ENCODE assay signal across 1 cellular context in the genomic region with DNA sequence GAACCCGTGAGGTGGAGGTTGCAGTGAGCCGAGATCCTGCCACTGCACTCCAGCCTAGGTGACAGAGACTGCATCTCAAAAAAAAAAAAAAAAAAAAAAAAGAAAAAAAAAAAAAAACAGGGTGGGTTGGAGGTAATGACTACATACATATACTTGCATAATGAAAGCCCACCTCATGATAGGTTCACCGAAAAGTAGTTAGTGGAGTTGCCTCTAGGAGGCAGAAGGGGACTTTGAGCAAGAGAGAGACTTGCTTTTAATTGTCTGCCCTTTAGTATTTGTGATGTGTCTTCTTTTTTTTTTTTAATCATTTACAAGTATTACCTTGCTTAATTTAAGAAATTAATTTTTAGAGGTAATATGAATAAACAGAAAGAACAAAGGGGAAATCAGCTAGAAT.
TF ChIP-seq lines count a peak whose summit lies in the region.

No MANE protein-coding gene starts in this region.

TF ChIP-seq in GM23338, 12 proteins besides CTCF, POLR2A, EP300 and RAD21 (continued from another document):
- TF ChIP-seq, protein P1, sequence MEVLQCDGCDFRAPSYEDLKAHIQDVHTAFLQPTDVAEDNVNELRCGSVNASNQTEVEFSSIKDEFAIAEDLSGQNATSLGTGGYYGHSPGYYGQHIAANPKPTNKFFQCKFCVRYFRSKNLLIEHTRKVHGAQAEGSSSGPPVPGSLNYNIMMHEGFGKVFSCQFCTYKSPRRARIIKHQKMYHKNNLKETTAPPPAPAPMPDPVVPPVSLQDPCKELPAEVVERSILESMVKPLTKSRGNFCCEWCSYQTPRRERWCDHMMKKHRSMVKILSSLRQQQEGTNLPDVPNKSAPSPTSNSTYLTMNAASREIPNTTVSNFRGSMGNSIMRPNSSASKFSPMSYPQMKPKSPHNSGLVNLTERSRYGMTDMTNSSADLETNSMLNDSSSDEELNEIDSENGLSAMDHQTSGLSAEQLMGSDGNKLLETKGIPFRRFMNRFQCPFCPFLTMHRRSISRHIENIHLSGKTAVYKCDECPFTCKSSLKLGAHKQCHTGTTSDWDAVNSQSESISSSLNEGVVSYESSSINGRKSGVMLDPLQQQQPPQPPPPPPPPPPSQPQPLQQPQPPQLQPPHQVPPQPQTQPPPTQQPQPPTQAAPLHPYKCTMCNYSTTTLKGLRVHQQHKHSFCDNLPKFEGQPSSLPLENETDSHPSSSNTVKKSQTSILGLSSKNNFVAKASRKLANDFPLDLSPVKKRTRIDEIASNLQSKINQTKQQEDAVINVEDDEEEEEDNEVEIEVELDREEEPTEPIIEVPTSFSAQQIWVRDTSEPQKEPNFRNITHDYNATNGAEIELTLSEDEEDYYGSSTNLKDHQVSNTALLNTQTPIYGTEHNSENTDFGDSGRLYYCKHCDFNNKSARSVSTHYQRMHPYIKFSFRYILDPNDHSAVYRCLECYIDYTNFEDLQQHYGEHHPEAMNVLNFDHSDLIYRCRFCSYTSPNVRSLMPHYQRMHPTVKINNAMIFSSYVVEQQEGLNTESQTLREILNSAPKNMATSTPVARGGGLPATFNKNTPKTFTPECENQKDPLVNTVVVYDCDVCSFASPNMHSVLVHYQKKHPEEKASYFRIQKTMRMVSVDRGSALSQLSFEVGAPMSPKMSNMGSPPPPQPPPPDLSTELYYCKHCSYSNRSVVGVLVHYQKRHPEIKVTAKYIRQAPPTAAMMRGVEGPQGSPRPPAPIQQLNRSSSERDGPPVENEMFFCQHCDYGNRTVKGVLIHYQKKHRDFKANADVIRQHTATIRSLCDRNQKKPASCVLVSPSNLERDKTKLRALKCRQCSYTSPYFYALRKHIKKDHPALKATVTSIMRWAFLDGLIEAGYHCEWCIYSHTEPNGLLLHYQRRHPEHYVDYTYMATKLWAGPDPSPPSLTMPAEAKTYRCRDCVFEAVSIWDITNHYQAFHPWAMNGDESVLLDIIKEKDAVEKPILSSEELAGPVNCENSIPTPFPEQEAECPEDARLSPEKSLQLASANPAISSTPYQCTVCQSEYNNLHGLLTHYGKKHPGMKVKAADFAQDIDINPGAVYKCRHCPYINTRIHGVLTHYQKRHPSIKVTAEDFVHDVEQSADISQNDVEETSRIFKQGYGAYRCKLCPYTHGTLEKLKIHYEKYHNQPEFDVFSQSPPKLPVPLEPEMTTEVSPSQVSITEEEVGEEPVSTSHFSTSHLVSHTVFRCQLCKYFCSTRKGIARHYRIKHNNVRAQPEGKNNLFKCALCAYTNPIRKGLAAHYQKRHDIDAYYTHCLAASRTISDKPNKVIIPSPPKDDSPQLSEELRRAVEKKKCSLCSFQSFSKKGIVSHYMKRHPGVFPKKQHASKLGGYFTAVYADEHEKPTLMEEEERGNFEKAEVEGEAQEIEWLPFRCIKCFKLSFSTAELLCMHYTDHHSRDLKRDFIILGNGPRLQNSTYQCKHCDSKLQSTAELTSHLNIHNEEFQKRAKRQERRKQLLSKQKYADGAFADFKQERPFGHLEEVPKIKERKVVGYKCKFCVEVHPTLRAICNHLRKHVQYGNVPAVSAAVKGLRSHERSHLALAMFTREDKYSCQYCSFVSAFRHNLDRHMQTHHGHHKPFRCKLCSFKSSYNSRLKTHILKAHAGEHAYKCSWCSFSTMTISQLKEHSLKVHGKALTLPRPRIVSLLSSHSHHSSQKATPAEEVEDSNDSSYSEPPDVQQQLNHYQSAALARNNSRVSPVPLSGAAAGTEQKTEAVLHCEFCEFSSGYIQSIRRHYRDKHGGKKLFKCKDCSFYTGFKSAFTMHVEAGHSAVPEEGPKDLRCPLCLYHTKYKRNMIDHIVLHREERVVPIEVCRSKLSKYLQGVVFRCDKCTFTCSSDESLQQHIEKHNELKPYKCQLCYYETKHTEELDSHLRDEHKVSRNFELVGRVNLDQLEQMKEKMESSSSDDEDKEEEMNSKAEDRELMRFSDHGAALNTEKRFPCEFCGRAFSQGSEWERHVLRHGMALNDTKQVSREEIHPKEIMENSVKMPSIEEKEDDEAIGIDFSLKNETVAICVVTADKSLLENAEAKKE (CRISPR knock-in tag; IDR thresholded peaks at IDR 0.05), result no peak
- no peak for TF ChIP-seq POLR2AphosphoS5 (IDR thresholded peaks at IDR 0.05; ENCODE audit: low read depth)
- TF ChIP-seq EZH2 (IDR thresholded peaks at IDR 0.05; ENCODE audit: low read depth, unreplicated experiment), result no peak
- no peak for TF ChIP-seq STAT1 (IDR thresholded peaks at IDR 0.05; ENCODE audit: unreplicated experiment)
- TF ChIP-seq, protein P2, sequence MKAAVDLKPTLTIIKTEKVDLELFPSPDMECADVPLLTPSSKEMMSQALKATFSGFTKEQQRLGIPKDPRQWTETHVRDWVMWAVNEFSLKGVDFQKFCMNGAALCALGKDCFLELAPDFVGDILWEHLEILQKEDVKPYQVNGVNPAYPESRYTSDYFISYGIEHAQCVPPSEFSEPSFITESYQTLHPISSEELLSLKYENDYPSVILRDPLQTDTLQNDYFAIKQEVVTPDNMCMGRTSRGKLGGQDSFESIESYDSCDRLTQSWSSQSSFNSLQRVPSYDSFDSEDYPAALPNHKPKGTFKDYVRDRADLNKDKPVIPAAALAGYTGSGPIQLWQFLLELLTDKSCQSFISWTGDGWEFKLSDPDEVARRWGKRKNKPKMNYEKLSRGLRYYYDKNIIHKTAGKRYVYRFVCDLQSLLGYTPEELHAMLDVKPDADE (IDR thresholded peaks at IDR 0.05), result no peak
